ENCODE assay signal across 8 cellular contexts in the genomic region with DNA sequence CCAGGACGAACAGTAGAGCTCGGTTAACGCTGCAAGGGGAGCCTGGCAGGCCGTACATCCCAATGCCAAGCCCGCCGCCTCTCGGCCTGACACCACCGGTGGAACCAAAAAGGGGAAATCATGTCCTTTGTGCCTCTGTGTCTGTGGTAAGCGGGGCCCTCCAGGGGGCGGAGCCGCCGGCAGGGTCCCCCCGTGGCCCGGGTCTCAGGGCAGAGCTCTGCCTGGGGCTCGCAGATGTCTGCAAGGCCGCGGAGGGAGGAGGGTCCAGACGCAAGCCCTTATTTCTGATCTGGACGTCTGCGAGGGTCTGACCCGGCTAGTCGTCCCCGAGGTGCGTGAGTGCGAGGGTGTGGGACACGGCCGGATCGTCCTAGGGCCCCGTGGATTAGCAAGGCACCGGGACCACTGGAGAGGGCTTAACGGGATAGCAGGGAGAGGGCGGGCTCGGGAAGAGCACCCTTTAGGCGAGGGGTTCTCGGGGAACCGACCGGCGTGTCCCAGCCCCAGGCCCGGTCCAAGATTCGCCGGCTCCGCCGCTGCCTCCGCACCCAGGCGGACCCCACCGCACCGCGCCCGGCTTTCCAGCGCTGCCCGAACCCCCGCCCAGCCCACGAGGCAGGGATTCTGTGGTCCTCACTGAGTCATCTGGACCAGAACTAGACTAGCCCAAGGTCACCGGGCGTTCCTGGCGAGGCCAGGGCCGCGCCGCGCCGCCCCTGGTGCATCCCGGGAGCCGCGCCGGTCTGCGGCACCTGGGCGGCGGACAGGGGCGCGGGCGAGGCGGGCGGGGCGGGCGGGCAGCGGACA. TPM values are rescaled to one million over a fixed set of nuclear protein-coding genes. Genes with fewer than 3 reads are reported as not detected.
A peak's percentile ranks its signal among the peaks of the same experiment; 100 is the strongest.
DNase-seq lines count a peak whose midpoint lies in the region; ATAC-seq and TF ChIP-seq lines count a peak whose summit lies in the region.

No MANE protein-coding gene starts in this region.

- intact Hi-C loops in activated CD4-positive, alpha-beta T cell treated with anti-CD3 and anti-CD28 coated beads, Interleukin-2, amount 10 ng/mL, durations not matched to agents 24 days and 14 days (cut with micrococcal nuclease): loop anchor here (1.0 to 10.0 kb wide), 11 partner anchors 35 to 823 kb away; a partner anchor contains a TSS
- intact Hi-C loops in dendritic cell treated with granulocyte-macrophage colony-stimulating factor and Interleukin-4, amounts not matched to agents 40 ng/mL and 50 ng/mL, for 4 days (cut with micrococcal nuclease): loop anchor here (2.0 kb wide), 2 partner anchors 67 to 293 kb away; a partner anchor contains a TSS
- intact Hi-C loops in right lobe of liver (cut with DNase I): no loop called here

- H3K4me1 ChIP-seq in CD4-positive, CD25-positive, alpha-beta regulatory T cell (ENCODE audit: control insufficient read depth, insufficient read depth, low read length, poor library complexity, severe bottlenecking): peaks cover 23% of the 10 kb centered on the region
- H3K4me1 ChIP-seq in right lobe of liver: peaks cover 0 to 25% (median 7%) of the 10 kb centered on the region in 4 donors

- no peaks in the 10 kb centered on the region for H3K36me3 Mint-ChIP-seq in CD4-positive, CD25-positive, alpha-beta regulatory T cell
- H3K36me3 Mint-ChIP-seq in activated CD4-positive, alpha-beta T cell treated with anti-CD3 and anti-CD28 coated beads, Interleukin-2, amount 10 ng/mL, durations not matched to agents 24 days and 14 days (ENCODE audit: low read depth): peaks cover 7% of the 10 kb centered on the region
- H3K36me3 Mint-ChIP-seq in dendritic cell treated with granulocyte-macrophage colony-stimulating factor and Interleukin-4, amounts not matched to agents 40 ng/mL and 50 ng/mL, for 4 days (ENCODE audit: low read depth): peaks cover 17% of the 10 kb centered on the region

- no peaks in the 10 kb centered on the region for H3K9me3 Mint-ChIP-seq in CD4-positive, CD25-positive, alpha-beta regulatory T cell
- no peaks in the 10 kb centered on the region for H3K9me3 Mint-ChIP-seq in activated CD4-positive, alpha-beta T cell treated with anti-CD3 and anti-CD28 coated beads, Interleukin-2, amount 10 ng/mL, durations not matched to agents 24 days and 14 days
- H3K9me3 Mint-ChIP-seq in dendritic cell treated with granulocyte-macrophage colony-stimulating factor and Interleukin-4, amounts not matched to agents 40 ng/mL and 50 ng/mL, for 4 days: no peaks in the 10 kb centered on the region

- H3K4me1 Mint-ChIP-seq in CD4-positive, CD25-positive, alpha-beta regulatory T cell: peaks cover 6 to 35% (median 14%) of the 10 kb centered on the region in 4 donors
- peaks cover 11% of the 10 kb centered on the region for H3K4me1 Mint-ChIP-seq in activated CD4-positive, alpha-beta T cell treated with anti-CD3 and anti-CD28 coated beads, Interleukin-2, amount 10 ng/mL, durations not matched to agents 24 days and 14 days
- H3K4me1 Mint-ChIP-seq in dendritic cell treated with granulocyte-macrophage colony-stimulating factor and Interleukin-4, amounts not matched to agents 40 ng/mL and 50 ng/mL, for 4 days (ENCODE audit: low read depth): peaks cover 19% of the 10 kb centered on the region

- no peak for TF ChIP-seq CTCF in right lobe of liver (IDR thresholded peaks at IDR 0.05)

- peak; percentile 42 to 60 (median 54) for DNase-seq in CD4-positive, CD25-positive, alpha-beta regulatory T cell
- peak; percentile 23 for DNase-seq in MG63
- DNase-seq in activated CD4-positive, alpha-beta T cell treated with anti-CD3 and anti-CD28 coated beads, Interleukin-2, amount 10 ng/mL, durations not matched to agents 24 days and 14 days: peak; percentile 86
- peak in 2 of 3 donors; percentile 49 to 75 for DNase-seq in right lobe of liver
- peak; percentile 44 to 45 for DNase-seq in stimulated activated CD4-positive, alpha-beta T cell treated with anti-CD3 and anti-CD28 coated beads, Interleukin-4, amount 100 ng/mL, for 4 hours
- DNase-seq in NCI-H2081 treated with DMSO at 0.1 percent for 48 hours (lab: John Stamatoyannopoulos, UW): no peak

- H3K36me3 ChIP-seq in CD4-positive, CD25-positive, alpha-beta regulatory T cell (ENCODE audit: control insufficient read depth, insufficient read depth, low read length): no peaks in the 10 kb centered on the region
- H3K36me3 ChIP-seq in MG63 (peaks cover 4% of the 10 kb centered on the region), right lobe of liver (no peaks in the 10 kb centered on the region)

- H3K4me3 ChIP-seq in CD4-positive, CD25-positive, alpha-beta regulatory T cell (ENCODE audit: low read depth, low read length): no peak overlapping the region
- H3K4me3 ChIP-seq in MG63 (peak overlapping the region; percentile 69), right lobe of liver (peak overlapping the region; percentile 69 to 85 (median 78))

- H3K27ac ChIP-seq in CD4-positive, CD25-positive, alpha-beta regulatory T cell (ENCODE audit: insufficient read depth, low read length, poor library complexity, severe bottlenecking): peak overlapping the region; percentile 69
- peak overlapping the region; percentile 66 to 93 (median 86) for H3K27ac ChIP-seq in right lobe of liver

- peak overlapping the region; percentile 89 to 94 (median 92) for H3K4me3 Mint-ChIP-seq in CD4-positive, CD25-positive, alpha-beta regulatory T cell
- H3K4me3 Mint-ChIP-seq in activated CD4-positive, alpha-beta T cell treated with anti-CD3 and anti-CD28 coated beads, Interleukin-2, amount 10 ng/mL, durations not matched to agents 24 days and 14 days: peak overlapping the region; percentile 92
- H3K4me3 Mint-ChIP-seq in dendritic cell treated with granulocyte-macrophage colony-stimulating factor and Interleukin-4, amounts not matched to agents 40 ng/mL and 50 ng/mL, for 4 days: peak overlapping the region; percentile 91

- ATAC-seq in CD4-positive, CD25-positive, alpha-beta regulatory T cell (ENCODE audit: low read depth in 2 of 2): peak; percentile 0
- ATAC-seq in GM21390 (IDR thresholded peaks at IDR 0.05; ENCODE audit: unreplicated experiment): peak; percentile 20
- peak in 1 of 4 donors; percentile 2 for ATAC-seq in right lobe of liver

- no peaks in the 10 kb centered on the region for H3K27me3 ChIP-seq in CD4-positive, CD25-positive, alpha-beta regulatory T cell (ENCODE audit: control insufficient read depth, insufficient read depth, low read length)
- H3K27me3 ChIP-seq in MG63 (no peaks in the 10 kb centered on the region), right lobe of liver (no peaks in the 10 kb centered on the region)

- H3K27me3 Mint-ChIP-seq in CD4-positive, CD25-positive, alpha-beta regulatory T cell: no peaks in the 10 kb centered on the region
- peaks cover 1% of the 10 kb centered on the region for H3K27me3 Mint-ChIP-seq in activated CD4-positive, alpha-beta T cell treated with anti-CD3 and anti-CD28 coated beads, Interleukin-2, amount 10 ng/mL, durations not matched to agents 24 days and 14 days
- H3K27me3 Mint-ChIP-seq in dendritic cell treated with granulocyte-macrophage colony-stimulating factor and Interleukin-4, amounts not matched to agents 40 ng/mL and 50 ng/mL, for 4 days: no peaks in the 10 kb centered on the region

- H3K9me3 ChIP-seq in CD4-positive, CD25-positive, alpha-beta regulatory T cell (ENCODE audit: control insufficient read depth in 2 of 2, low read length in 2 of 2): no peaks in the 10 kb centered on the region
- H3K9me3 ChIP-seq in MG63 (no peaks in the 10 kb centered on the region), right lobe of liver (no peaks in the 10 kb centered on the region)

- TF ChIP-seq POLR2A in right lobe of liver (IDR thresholded peaks at IDR 0.05): peak; percentile 73

- H3K27ac Mint-ChIP-seq in CD4-positive, CD25-positive, alpha-beta regulatory T cell: peak overlapping the region; percentile 87 to 95 (median 93)
- peak overlapping the region; percentile 95 for H3K27ac Mint-ChIP-seq in activated CD4-positive, alpha-beta T cell treated with anti-CD3 and anti-CD28 coated beads, Interleukin-2, amount 10 ng/mL, durations not matched to agents 24 days and 14 days
- H3K27ac Mint-ChIP-seq in dendritic cell treated with granulocyte-macrophage colony-stimulating factor and Interleukin-4, amounts not matched to agents 40 ng/mL and 50 ng/mL, for 4 days: peak overlapping the region; percentile 93

- WGBS in right lobe of liver (ENCODE audit: insufficient coverage, low coverage, low lambda C conversion rate, missing lambda C conversion rate): 40% methylated on average over 4 of the region's 76 CpGs

RNA-seq across cellular contexts. Expression of a gene that starts 0.9 kb away (rescaled TPM):
- total RNA-seq in CD4-positive, CD25-positive, alpha-beta regulatory T cell: 44.3 TPM
- 1 to 10 TPM in 2 of 4 donors, under 1 TPM in 2; 0.71 to 1.9 (median 1.3) TPM for polyA plus RNA-seq in CD4-positive, CD25-positive, alpha-beta regulatory T cell
- 7.3 and 24.4 TPM in 2 replicates for total RNA-seq in MG63 (2014; rRNA removed; shearing (Covaris generic); ENCODE audit: low replicate concordance)
- 29.5 and 30.1 TPM in 2 replicates for total RNA-seq in activated CD4-positive, alpha-beta T cell treated with anti-CD3 and anti-CD28 coated beads, Interleukin-2, amount 10 ng/mL, durations not matched to agents 24 days and 14 days
- 10 to 100 TPM in 2 of 6 experiments, 1 to 10 TPM in 4; 8.5 to 12.3 (median 9.7) TPM for total RNA-seq in right lobe of liver

Comparison
In these comparisons a context has a peak if more than half of its experiments do, and no peak if none do; other contexts are left out.
1. intact Hi-C loops: an anchor here in activated CD4-positive, alpha-beta T cell treated with anti-CD3 and anti-CD28 coated beads, Interleukin-2, amount 10 ng/mL, durations not matched to agents 24 days and 14 days (1.0 to 10.0 kb wide) and dendritic cell treated with granulocyte-macrophage colony-stimulating factor and Interleukin-4, amounts not matched to agents 40 ng/mL and 50 ng/mL, for 4 days (2.0 kb wide); none called in right lobe of liver.